8 cellular contexts compared by ENCODE assay signal in the genomic region with DNA sequence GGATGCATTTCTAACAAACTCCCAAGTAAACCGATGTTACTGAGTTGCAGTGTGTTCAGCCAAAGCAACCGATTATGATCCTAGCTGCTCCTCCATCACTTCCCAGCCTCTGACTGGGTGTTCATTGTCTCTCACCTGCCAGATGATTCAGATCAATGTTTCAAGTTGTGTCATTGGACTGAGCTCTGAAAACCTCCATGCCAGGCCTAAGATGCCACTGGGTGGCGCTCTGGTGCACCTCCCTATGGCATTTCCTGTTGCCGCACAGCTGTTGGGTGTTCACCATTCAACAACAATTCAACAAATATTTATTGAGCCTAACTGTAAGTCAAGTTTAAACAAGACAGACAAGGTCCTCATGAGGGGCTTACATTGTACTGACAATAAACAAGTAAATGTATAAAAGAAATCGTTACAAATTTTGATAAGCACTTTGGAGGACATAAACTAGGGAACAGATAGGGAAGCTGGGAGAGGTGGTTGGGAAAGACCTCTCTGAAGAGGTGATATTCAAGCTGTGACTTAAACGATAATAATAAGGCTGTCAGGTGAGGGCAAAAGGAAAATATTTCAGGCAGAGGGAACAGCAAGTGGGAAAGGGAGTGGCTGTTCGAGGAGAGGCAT. TPM values are rescaled to one million over a fixed set of nuclear protein-coding genes. Genes with fewer than 3 reads are reported as not detected.
DNase-seq lines count a peak whose midpoint lies in the region; ATAC-seq, FAIRE-seq and TF ChIP-seq lines count a peak whose summit lies in the region.
"Had no signal": no experiment of that assay in that cellular context is flagged by ENCODE, and none has a peak within 500 bp of the region (broad histone marks: within the 10 kb centered on the region; RNA-seq: fewer than 3 reads in every experiment).

No MANE protein-coding gene starts in this region.

- no peaks in the 10 kb centered on the region for H3K36me3 ChIP-seq in GM12878 (ENCODE audit: control insufficient read depth in 2 of 2, insufficient read depth in 2 of 2, low read length in 1 of 2)

- H3K27ac ChIP-seq in GM12878 (ENCODE audit: control insufficient read depth, insufficient read depth): no peak overlapping the region

- H3K4me2 ChIP-seq in GM12878 (ENCODE audit: control insufficient read depth, insufficient read depth): no peak overlapping the region

- H3K9ac ChIP-seq in GM12878 (ENCODE audit: control insufficient read depth, insufficient read depth, low read length): no peak overlapping the region

- POLR2A ChIA-PET in GM12878 (lab: Charles Lee): no interaction called here

- RAD21 ChIA-PET in GM12878 (lab: Charles Lee; ENCODE audit: unreplicated experiment): interaction anchor here (0.8 to 6.6 kb wide), 12 partner anchors 21 to 275 kb away, joined by 3 to 74 read pairs (median 4); no protein-coding TSS in a partner anchor

- peaks cover 0 to 2% of the 10 kb centered on the region in 2 experiments; a peak in 3 of 4 replicates for H3K27me3 ChIP-seq in GM12878 (replicated peaks in 1 of 2; ENCODE audit: control insufficient read depth in 2 of 2, insufficient read depth in 2 of 2, low read length in 1 of 2)

- no peak for TF ChIP-seq EP300 in GM12878 (IDR thresholded peaks at IDR 0.05; ENCODE audit: borderline replicate concordance in 1 of 2, control insufficient read depth in 1 of 2, low read depth in 2 of 2, low read length in 2 of 2)

- no peak overlapping the region for H2AFZ ChIP-seq in GM12878 (ENCODE audit: control insufficient read depth, low read depth, low read length)

- ATAC-seq in GM18505 (IDR thresholded peaks at IDR 0.05; ENCODE audit: unreplicated experiment) (peak; percentile 53), GM12878 (peak; percentile 89)

- H3K79me2 ChIP-seq in GM12878 (ENCODE audit: control insufficient read depth, insufficient read depth, low read length): no peaks in the 10 kb centered on the region

- FAIRE-seq in GM12878 (lab: Jason Lieb, UNC): no peak
- FAIRE-seq: colon had no signal

- no TSS peak for BruUV-seq in GM12878 (replicated peaks; lab: Mats Ljungman, UMichigan)

- intact Hi-C loops in GM12878 (cut with micrococcal nuclease; ENCODE audit: unreplicated experiment): loop anchor here (2.0 to 10.0 kb wide), 2 partner anchors 63 to 447 kb away; no protein-coding TSS in a partner anchor

- H3K4me3 ChIP-seq in GM12878: no peak overlapping the region

- DNase-seq in HS-5 (ENCODE audit: low read depth) (peak; percentile 13), T-helper 9 cell (peak; percentile 45), GM12878 (ENCODE audit: low read depth, low spot score) (no peak), kidney tubule cell (ENCODE audit: low spot score) (peak; percentile 74), cortex of kidney (lab: John Stamatoyannopoulos, UW) (no peak)
- DNase-seq in stimulated activated CD8-positive, alpha-beta memory T cell treated with anti-CD3 and anti-CD28 coated beads, Interleukin-15, amount 100 ng/mL, for 4 hours (ENCODE audit: low read depth in 2 of 2): peak; percentile 23 to 27

- SMC1A ChIA-PET in GM12878 (lab: Charles Lee; ENCODE audit: uncharacterized antibody, unreplicated experiment): interaction anchor here (0.9 to 4.2 kb wide), 17 partner anchors 25 to 271 kb away, joined by 3 to 60 read pairs (median 4); no protein-coding TSS in a partner anchor

- no peaks in the 10 kb centered on the region for H4K20me1 ChIP-seq in GM12878 (ENCODE audit: control insufficient read depth, insufficient read depth)

- WGBS in GM12878 (ENCODE audit: insufficient coverage, insufficient replicate concordance, low lambda C conversion rate, missing lambda C conversion rate): 18% methylated on average over 7 of the region's 7 CpGs

- in situ Hi-C loops in GM12878 (cut with MboI): loop anchor here (5.0 kb wide), 2 partner anchors 275 to 450 kb away; no protein-coding TSS in a partner anchor

- no peaks in the 10 kb centered on the region for H3K9me3 ChIP-seq in GM12878 (replicated peaks; ENCODE audit: control insufficient read depth, insufficient read depth, low read length)

- TF ChIP-seq POLR2A in GM18505 (IDR thresholded peaks at IDR 0.05; ENCODE audit: borderline replicate concordance, extremely low read depth, insufficient read depth, insufficient read length) (no peak), GM12878 (IDR thresholded peaks at IDR 0.05; ENCODE audit: low read depth, low read length) (no peak)

- TF ChIP-seq RAD21 in GM12878 (IDR thresholded peaks at IDR 0.05; ENCODE audit: insufficient read depth, low read depth, low read length): peak; percentile 75

- TF ChIP-seq CTCF in GM12878 (IDR thresholded peaks at IDR 0.05 in 2 of 3, conservative IDR thresholded peaks at IDR 0.05 in 1 of 3; ENCODE audit: control insufficient read depth in 2 of 3, extremely low read depth in 1 of 3, insufficient read depth in 1 of 3, low read depth in 3 of 3, low read length in 3 of 3): peak; percentile 60 to 74 (median 71)

- CTCF ChIA-PET in GM12878 (lab: Yijun Ruan, JAX): interaction anchor here (0.5 to 8.3 kb wide), 38 partner anchors 11 to 323 kb away, joined by 3 to 228 read pairs (median 5); no protein-coding TSS in a partner anchor

- no peaks in the 10 kb centered on the region for H3K4me1 ChIP-seq in GM12878 (ENCODE audit: control insufficient read depth, insufficient read depth, low read length)

TF ChIP-seq in GM12878, 131 proteins besides CTCF, POLR2A, EP300 and RAD21 (continues in another document):
- TF ChIP-seq IKZF1 (conservative IDR thresholded peaks at IDR 0.05): no peak
- no peak for TF ChIP-seq TCF3 (IDR thresholded peaks at IDR 0.05; ENCODE audit: borderline replicate concordance, insufficient read depth, low read depth, low read length)
- TF ChIP-seq POU2F2 (IDR thresholded peaks at IDR 0.05; ENCODE audit: borderline replicate concordance, low read depth, low read length): no peak
- peak; percentile 45; the same call in 1 of the 2 replicates for TF ChIP-seq JUNB (IDR thresholded peaks at IDR 0.05)

RNA-seq across cellular contexts. Expression of gene RGR, which starts 22.8 kb away (rescaled TPM):
- not detected in 2 replicates for total RNA-seq in GM12878 (2013; cell fraction: nucleolus; rRNA removed)
- total RNA-seq in GM12878 (2014; rRNA removed) (not detected in 2 replicates), GM12878 (2014; rRNA removed; fragmentation: Illumina TruSeq; extraction: Trizol) (not detected in 2 replicates), GM12878 (2021) (not detected in 2 replicates)
- polyA plus RNA-seq in GM12878 (2011; ENCODE audit: low read depth): not detected
- polyA plus RNA-seq in GM12878 (2011; rRNA removed) (not detected in 2 replicates), GM12878 (2014; fragmentation: Illumina TruSeq; extraction: Trizol) (not detected in 2 replicates), GM12878 (2014; fragmentation: Nextera tagmentation; extraction: Ambion mirVana) (not detected), GM12878 (2014; rRNA removed) (not detected in 2 replicates), GM12878 (2016; fragmentation: Nextera tagmentation; extraction: Ambion mirVana) (not detected)
- polyA plus RNA-seq in GM12878 (2011; cell fraction: cytosol; rRNA removed): not detected in 2 replicates
- polyA plus RNA-seq in GM12878 (2011; cell fraction: nucleus; rRNA removed): not detected in 2 replicates
- not detected in 2 replicates for polyA plus RNA-seq in GM12878 (2012)
- polyA minus RNA-seq in GM12878 (2011; rRNA and poly(A)+ RNA removed): not detected in 2 replicates
- not detected in 2 replicates for polyA minus RNA-seq in GM12878 (2011; cell fraction: cytosol; rRNA and poly(A)+ RNA removed)
- polyA minus RNA-seq in GM12878 (2011; cell fraction: nucleus; rRNA and poly(A)+ RNA removed): not detected in 2 replicates

RNA-seq across cellular contexts. Expression of gene LRIT1, which starts 26.3 kb away (rescaled TPM):
- not detected in 2 replicates for total RNA-seq in GM12878 (2013; cell fraction: nucleolus; rRNA removed)
- total RNA-seq in GM12878 (2014; rRNA removed) (not detected in 2 replicates), GM12878 (2014; rRNA removed; fragmentation: Illumina TruSeq; extraction: Trizol) (not detected in 2 replicates), GM12878 (2021) (not detected in 2 replicates)
- polyA plus RNA-seq in GM12878 (2011; ENCODE audit: low read depth): not detected
- polyA plus RNA-seq in GM12878 (2011; rRNA removed) (not detected in 2 replicates), GM12878 (2014; fragmentation: Illumina TruSeq; extraction: Trizol) (not detected in 2 replicates), GM12878 (2014; fragmentation: Nextera tagmentation; extraction: Ambion mirVana) (not detected), GM12878 (2014; rRNA removed) (not detected in 2 replicates), GM12878 (2016; fragmentation: Nextera tagmentation; extraction: Ambion mirVana) (not detected)
- polyA plus RNA-seq in GM12878 (2011; cell fraction: cytosol; rRNA removed): not detected in 2 replicates
- not detected in 2 replicates for polyA plus RNA-seq in GM12878 (2011; cell fraction: nucleus; rRNA removed)
- polyA plus RNA-seq in GM12878 (2012): not detected in 2 replicates
- not detected in 2 replicates for polyA minus RNA-seq in GM12878 (2011; rRNA and poly(A)+ RNA removed)
- not detected in 2 replicates for polyA minus RNA-seq in GM12878 (2011; cell fraction: cytosol; rRNA and poly(A)+ RNA removed)
- not detected in 2 replicates for polyA minus RNA-seq in GM12878 (2011; cell fraction: nucleus; rRNA and poly(A)+ RNA removed)

RNA-seq across cellular contexts. Expression of gene LRIT2, which starts 42.3 kb away (rescaled TPM):
- not detected in 2 replicates for total RNA-seq in GM12878 (2013; cell fraction: nucleolus; rRNA removed)
- total RNA-seq in GM12878 (2014; rRNA removed) (not detected in 2 replicates), GM12878 (2014; rRNA removed; fragmentation: Illumina TruSeq; extraction: Trizol) (not detected in 2 replicates), GM12878 (2021) (not detected in 2 replicates)
- not detected for polyA plus RNA-seq in GM12878 (2011; ENCODE audit: low read depth)
- polyA plus RNA-seq in GM12878 (2011; rRNA removed) (not detected in 2 replicates), GM12878 (2014; fragmentation: Illumina TruSeq; extraction: Trizol) (not detected in 2 replicates), GM12878 (2014; fragmentation: Nextera tagmentation; extraction: Ambion mirVana) (not detected), GM12878 (2014; rRNA removed) (not detected in 2 replicates), GM12878 (2016; fragmentation: Nextera tagmentation; extraction: Ambion mirVana) (not detected)
- polyA plus RNA-seq in GM12878 (2011; cell fraction: cytosol; rRNA removed): not detected in 2 replicates
- polyA plus RNA-seq in GM12878 (2011; cell fraction: nucleus; rRNA removed): not detected in 2 replicates
- polyA plus RNA-seq in GM12878 (2012): not detected in 2 replicates
- not detected in 2 replicates for polyA minus RNA-seq in GM12878 (2011; rRNA and poly(A)+ RNA removed)
- not detected in 2 replicates for polyA minus RNA-seq in GM12878 (2011; cell fraction: cytosol; rRNA and poly(A)+ RNA removed)
- polyA minus RNA-seq in GM12878 (2011; cell fraction: nucleus; rRNA and poly(A)+ RNA removed): not detected in 2 replicates

Comparison
In these comparisons a context has a peak if more than half of its experiments do, and no peak if none do; other contexts are left out.
1. DNase-seq: peak in HS-5 (single experiment), T-helper 9 cell (single experiment), kidney tubule cell (single experiment) and stimulated activated CD8-positive, alpha-beta memory T cell treated with anti-CD3 and anti-CD28 coated beads, Interleukin-15, amount 100 ng/mL, for 4 hours (2 of 2); none in GM12878 (single experiment) and cortex of kidney (single experiment).